In genomic region chr2:113599208-113599607, GRCh38 we compare ENCODE assay signal across 5 cellular contexts. TPM values are rescaled to one million over a fixed set of nuclear protein-coding genes. Genes with fewer than 3 reads are reported as not detected.
DNase-seq lines count a peak whose midpoint lies in the region; ATAC-seq, FAIRE-seq and TF ChIP-seq lines count a peak whose summit lies in the region.
"Not testable (repeated sequence)": the region's sequence is repeated elsewhere in the genome, so short reads cannot be mapped to it uniquely, and the experiment has no call there.

No MANE protein-coding gene starts in this region.

- H3K79me2 ChIP-seq in K562 (ENCODE audit: control insufficient read depth, insufficient read depth, low read length): not testable (repeated sequence)

- not testable (repeated sequence) for H3K9me3 ChIP-seq in K562 (replicated peaks; ENCODE audit: control insufficient read depth, insufficient read depth, low read depth, low read length); sigmoid colon; stomach

- not testable (repeated sequence) for H3K27me3 ChIP-seq in K562 (ENCODE audit: control insufficient read depth in 2 of 2, insufficient read depth in 2 of 2, low read length in 2 of 2); sigmoid colon; stomach

- POLR2A ChIA-PET in K562 (lab: Yijun Ruan, JAX): not testable (repeated sequence)

- in situ Hi-C loops in K562 (cut with MboI): not testable (repeated sequence)

- not testable (repeated sequence) for FAIRE-seq in K562 (lab: Jason Lieb, UNC)

- not testable (repeated sequence) for H3K27me3 Mint-ChIP-seq in neural crest cell (ENCODE audit: low read depth)

- H4K20me1 ChIP-seq in K562 (replicated peaks; ENCODE audit: control insufficient read depth, insufficient read depth, low read length): not testable (repeated sequence)

- 0% methylated on average over 1 of the region's 2 CpGs for WGBS in K562 (ENCODE audit: insufficient coverage, low coverage, missing lambda C conversion rate)
- 18 to 46% methylated on average over 2 of the region's 2 CpGs for WGBS in sigmoid colon, 2 donors
- 0 to 14% (median 4%) methylated on average over 1 to 2 of the region's 2 CpGs; no CpG with 5 or more reads in 1 of the 5 donors for WGBS in stomach, 5 donors

- not testable (repeated sequence) for H3K36me3 Mint-ChIP-seq in neural crest cell (ENCODE audit: low read depth)

- not testable (repeated sequence) for TF ChIP-seq RAD21 in K562 (CRISPR knock-in tag; conservative IDR thresholded peaks at IDR 0.05 in 1 of 2, IDR thresholded peaks at IDR 0.05 in 1 of 2)

- H3K9me1 ChIP-seq in K562 (ENCODE audit: control insufficient read depth, insufficient read depth, low read length): not testable (repeated sequence)

- intact Hi-C loops in K562 (cut with micrococcal nuclease); sigmoid colon (cut with DNase I); stomach (cut with DNase I; ENCODE audit: low total_unique reads): not testable (repeated sequence)

- CTCF ChIA-PET in K562 (lab: Yijun Ruan, JAX; ENCODE audit: low intra/inter-chr PET ratio): not testable (repeated sequence)

- not testable (repeated sequence) for TF ChIP-seq CTCF in K562 (IDR thresholded peaks at IDR 0.05 in 2 of 3, conservative IDR thresholded peaks at IDR 0.05 in 1 of 3; ENCODE audit: insufficient read depth in 2 of 3, low read depth in 1 of 3, low read length in 3 of 3); neural crest cell (conservative IDR thresholded peaks at IDR 0.05); sigmoid colon (IDR thresholded peaks at IDR 0.05); stomach (IDR thresholded peaks at IDR 0.05)

- not testable (repeated sequence) for TF ChIP-seq POLR2A in K562 (conservative IDR thresholded peaks at IDR 0.05); sigmoid colon (IDR thresholded peaks at IDR 0.05); stomach (IDR thresholded peaks at IDR 0.05)

- not testable (repeated sequence) for H3K4me1 ChIP-seq in K562 (replicated peaks in 1 of 2; ENCODE audit: control insufficient read depth in 2 of 2, insufficient read depth in 2 of 2, low read length in 2 of 2); sigmoid colon; stomach

- not testable (repeated sequence) for TF ChIP-seq EP300 in K562 (IDR thresholded peaks at IDR 0.05; ENCODE audit: low read length); sigmoid colon (IDR thresholded peaks at IDR 0.05); stomach (IDR thresholded peaks at IDR 0.05)

- H3K4me3 Mint-ChIP-seq in neural crest cell: peak overlapping the region; percentile 52

- not testable (repeated sequence) for H3K9ac ChIP-seq in K562 (ENCODE audit: insufficient read depth in 1 of 2, low read depth in 2 of 2, low read length in 2 of 2)

- ATAC-seq in K562, left lobe of liver: not testable (repeated sequence)

- not testable (repeated sequence) for BruUV-seq in K562 (replicated peaks; lab: Mats Ljungman, UMichigan)

- H3K4me1 Mint-ChIP-seq in neural crest cell: not testable (repeated sequence)

- H3K27ac Mint-ChIP-seq in neural crest cell (ENCODE audit: unreplicated experiment): not testable (repeated sequence)

- not testable (repeated sequence) for H3K27ac ChIP-seq in K562 (ENCODE audit: extremely low read depth, low read depth, low read length); stomach
- H3K27ac ChIP-seq in sigmoid colon: peak overlapping the region in 1 of 4 donors; percentile 37

- H3K9me3 Mint-ChIP-seq in neural crest cell: not testable (repeated sequence)

- not testable (repeated sequence) for H2AFZ ChIP-seq in K562 (ENCODE audit: low read depth, low read length)

- H3K4me3 ChIP-seq in K562, sigmoid colon, stomach: not testable (repeated sequence)

- DNase-seq in K562 (ENCODE audit: extremely low read depth in 1 of 4, low spot score in 3 of 4); neural crest cell (ENCODE audit: low read depth, low spot score): not testable (repeated sequence)
- peak; percentile 23 for DNase-seq in left lobe of liver (ENCODE audit: low spot score)
- DNase-seq in sigmoid colon: peak; percentile 51
- peak; percentile 32 for DNase-seq in stomach

- not testable (repeated sequence) for H3K4me2 ChIP-seq in K562 (ENCODE audit: insufficient read depth, low read length)

- not testable (repeated sequence) for H3K36me3 ChIP-seq in K562 (ENCODE audit: control insufficient read depth, insufficient read depth, low read length); sigmoid colon
- H3K36me3 ChIP-seq in stomach: peaks cover 3 to 12% (median 4%) of the 10 kb centered on the region in 4 donors

TF ChIP-seq in K562, 482 proteins besides CTCF, POLR2A, EP300 and RAD21:
- TF ChIP-seq NFIC (IDR thresholded peaks at IDR 0.05): peak; percentile 83
- 0 out of 2 replicates have a peak, but pooled peaks have one; percentile 14 for TF ChIP-seq NFE2 (IDR thresholded peaks at IDR 0.05; ENCODE audit: low read depth)
TF ChIP-seq in K562: peak in this region for 2; not testable (repeated sequence) for 480.

RNA-seq across cellular contexts. Expression of gene RABL2A, which starts 27.9 kb away (rescaled TPM):
- 27.6 and 50.6 TPM in 2 replicates for total RNA-seq in K562 (2011; cell fraction: chromatin; rRNA removed; ENCODE audit: low replicate concordance)
- 20.1 and 30.2 TPM in 2 replicates for total RNA-seq in K562 (2011; cell fraction: nucleolus; rRNA removed)
- 34.0 and 48.6 TPM in 2 replicates for total RNA-seq in K562 (2011; cell fraction: nucleoplasm; rRNA removed)
- total RNA-seq in K562 (2014; rRNA removed) (2.2 and 3.5 TPM in 2 replicates), K562 (2014; rRNA removed; fragmentation: Illumina TruSeq; extraction: Trizol) (2.1 and 3.2 TPM in 2 replicates), K562 (2015; rRNA removed; fragmentation: Illumina TruSeq; extraction: Trizol) (3.4 and 4.8 TPM in 2 replicates), K562 (2021) (3.2 and 4.2 TPM in 2 replicates), left lobe of liver (7.8 TPM), neural crest cell (34.7 and 35.4 TPM in 2 replicates), sigmoid colon (10 to 100 TPM in 2 of 4 donors, 1 to 10 TPM in 2; 6.4 to 15.2 (median 9.0) TPM), stomach (10 to 100 TPM in 2 of 5 donors, 1 to 10 TPM in 3; 4.5 to 14.1 (median 5.2) TPM)
- polyA plus RNA-seq in K562 (2011; rRNA removed) (5.3 and 5.8 TPM in 2 replicates), K562 (2014; fragmentation: Illumina TruSeq; extraction: Trizol) (2.8 and 4.7 TPM in 2 replicates), K562 (2014; fragmentation: Nextera tagmentation; extraction: Ambion mirVana) (under 1 TPM; 0.27 to 0.34 TPM), K562 (2014; rRNA removed) (3.0 and 5.1 TPM in 2 replicates), sigmoid colon (10 to 100 TPM in 1 of 3 donors, 1 to 10 TPM in 2; 5.8 to 11.6 (median 7.8) TPM), stomach (10 to 100 TPM in 2 of 3 donors, 1 to 10 TPM in 1; 5.5 to 10.4 (median 10.4) TPM)
- polyA plus RNA-seq in K562 (2011; cell fraction: cytosol; rRNA removed): 4.7 and 5.1 TPM in 2 replicates
- polyA plus RNA-seq in K562 (2011; cell fraction: nucleus; rRNA removed): 21.7 and 27.2 TPM in 2 replicates
- 3.2 and 6.6 TPM in 2 replicates for polyA plus RNA-seq in K562 (2012)
- polyA minus RNA-seq in K562 (2011; rRNA and poly(A)+ RNA removed): 7.4 and 9.2 TPM in 2 replicates
- 1.3 TPM in 1 of 2 replicates, not detected in the other for polyA minus RNA-seq in K562 (2011; cell fraction: cytosol; rRNA and poly(A)+ RNA removed)
- 10.0 and 11.8 TPM in 2 replicates for polyA minus RNA-seq in K562 (2011; cell fraction: nucleus; rRNA and poly(A)+ RNA removed)
